ENCODE assay signal across 27 cellular contexts in genomic region chr11:65794570-65795510, GRCh38. TPM values are rescaled to one million over a fixed set of nuclear protein-coding genes. Genes with fewer than 3 reads are reported as not detected.
"Had no signal": no experiment of that assay in that cellular context is flagged by ENCODE, and none has a peak within 500 bp of the region (broad histone marks: within the 10 kb centered on the region; RNA-seq: fewer than 3 reads in every experiment).

No MANE protein-coding gene starts in this region.

- H3K4me1 ChIP-seq: esophagus muscularis mucosa, gastrocnemius medialis, testis had no signal

- H3K36me3 ChIP-seq: esophagus muscularis mucosa, gastrocnemius medialis, heart right ventricle, lower lobe of right lung had no signal

- DNase-seq: central memory CD4-positive, alpha-beta T cell; effector memory CD8-positive, alpha-beta T cell; gastrocnemius medialis; heart right ventricle; left colon; lower lobe of right lung; natural killer cell; nucleus accumbens; right cardiac atrium; stimulated activated CD4-positive, alpha-beta T cell treated with anti-CD3 and anti-CD28 coated beads, Interleukin-2, amount 100 ng/mL, for 48 hours; stimulated activated CD8-positive, alpha-beta memory T cell treated with anti-CD3 and anti-CD28 coated beads, Interleukin-4, amount 100 ng/mL, for 48 hours; stimulated activated naive CD8-positive, alpha-beta T cell treated with anti-CD3 and anti-CD28 coated beads, Interleukin-15, amount 100 ng/mL, for 72 hours; testis; transverse colon had no signal

- H3K9me3 ChIP-seq: esophagus muscularis mucosa, gastrocnemius medialis, heart right ventricle, lower lobe of right lung, pancreas, testis, transverse colon had no signal

- ATAC-seq: effector memory CD8-positive, alpha-beta T cell; gastrocnemius medialis; heart right ventricle; left colon; lower lobe of right lung; natural killer cell; pancreas; right cardiac atrium; stimulated activated memory B cell treated with anti-CD40 and anti-IgM and Interleukin-4, amounts not matched to agents 10 μg/mL and 1 μg/mL and 100 μg/mL, for 72 hours; stimulated activated naive CD8-positive, alpha-beta T cell treated with anti-CD3 and anti-CD28 coated beads, Interleukin-15, amount 100 ng/mL, for 72 hours had no signal

- H3K4me3 Mint-ChIP-seq: effector memory CD8-positive, alpha-beta T cell; memory B cell; mesothelial cell of epicardium; natural killer cell; neural crest cell; stimulated activated memory B cell treated with anti-CD40 and anti-IgM and Interleukin-4, amounts not matched to agents 10 μg/mL and 1 μg/mL and 100 μg/mL, for 72 hours; stimulated activated naive CD8-positive, alpha-beta T cell treated with anti-CD3 and anti-CD28 coated beads, Interleukin-15, amount 100 ng/mL, for 72 hours had no signal

- H3K4me3 ChIP-seq: coronary artery, esophagus muscularis mucosa, gastrocnemius medialis, heart right ventricle, lower lobe of right lung, pancreas, smooth muscle cell, testis, transverse colon had no signal

- H3K27ac Mint-ChIP-seq: effector memory CD8-positive, alpha-beta T cell; memory B cell; mesothelial cell of epicardium; natural killer cell; progenitor cell of endocrine pancreas; stimulated activated naive CD8-positive, alpha-beta T cell treated with anti-CD3 and anti-CD28 coated beads, Interleukin-15, amount 100 ng/mL, for 72 hours had no signal

- H3K9me3 Mint-ChIP-seq: effector memory CD8-positive, alpha-beta T cell; memory B cell; mesothelial cell of epicardium; natural killer cell; neural crest cell; stimulated activated memory B cell treated with anti-CD40 and anti-IgM and Interleukin-4, amounts not matched to agents 10 μg/mL and 1 μg/mL and 100 μg/mL, for 72 hours; stimulated activated naive CD8-positive, alpha-beta T cell treated with anti-CD3 and anti-CD28 coated beads, Interleukin-15, amount 100 ng/mL, for 72 hours had no signal

- H3K36me3 Mint-ChIP-seq: memory B cell; mesothelial cell of epicardium; natural killer cell; stimulated activated memory B cell treated with anti-CD40 and anti-IgM and Interleukin-4, amounts not matched to agents 10 μg/mL and 1 μg/mL and 100 μg/mL, for 72 hours had no signal

- H3K4me2 ChIP-seq: smooth muscle cell had no signal

- H3K27ac ChIP-seq: coronary artery, epithelial cell of prostate, esophagus muscularis mucosa, gastrocnemius medialis, heart right ventricle, lower lobe of right lung, pancreas, testis had no signal

- H3K27me3 ChIP-seq: pancreas, testis had no signal

RNA-seq across cellular contexts. Expression of gene OVOL1, which starts 8.0 kb away (rescaled TPM):
- total RNA-seq: dermis microvascular lymphatic vessel endothelial cell, esophagus muscularis mucosa, fibroblast of villous mesenchyme, heart right ventricle, myocyte, neural crest cell, right cardiac atrium had no signal
- polyA plus RNA-seq: heart right ventricle, right cardiac atrium had no signal
